In genomic region chr10:28676968-28677888, GRCh38 we compare ENCODE assay signal across 1 cellular context.
TF ChIP-seq lines count a peak whose summit lies in the region.

Gene BAMBI (plus strand): TSS chr10:28677521. CDS start chr10:28677898, 377 bp downstream.

TF ChIP-seq in K562, 482 proteins besides CTCF, POLR2A, EP300 and RAD21 (continued from another document and continues in another):
- TF ChIP-seq U2AF1 (optimal IDR thresholded peaks at IDR 0.05; ENCODE audit: low read depth, low read length) = peak; percentile 17
- no peak for TF ChIP-seq ZNF668 (CRISPR knock-in tag; IDR thresholded peaks at IDR 0.05)
- TF ChIP-seq NR2C1 (IDR thresholded peaks at IDR 0.05) = no peak
- no peak for TF ChIP-seq NR2C1 (tag; IDR thresholded peaks at IDR 0.05)
- peak in 1 of 2 experiments; percentile 53; a peak in 1 of 4 replicates for TF ChIP-seq MNT (conservative IDR thresholded peaks at IDR 0.05)
- no peak for TF ChIP-seq ZNF398 (CRISPR knock-in tag; IDR thresholded peaks at IDR 0.05)
- no peak for TF ChIP-seq SRSF3 (IDR thresholded peaks at IDR 0.05; ENCODE audit: insufficient read depth, low read length)
- no peak for TF ChIP-seq ZKSCAN3 (CRISPR knock-in tag; IDR thresholded peaks at IDR 0.05)
- no peak for TF ChIP-seq ELF1 (tag; IDR thresholded peaks at IDR 0.05)
- TF ChIP-seq, protein P1, sequence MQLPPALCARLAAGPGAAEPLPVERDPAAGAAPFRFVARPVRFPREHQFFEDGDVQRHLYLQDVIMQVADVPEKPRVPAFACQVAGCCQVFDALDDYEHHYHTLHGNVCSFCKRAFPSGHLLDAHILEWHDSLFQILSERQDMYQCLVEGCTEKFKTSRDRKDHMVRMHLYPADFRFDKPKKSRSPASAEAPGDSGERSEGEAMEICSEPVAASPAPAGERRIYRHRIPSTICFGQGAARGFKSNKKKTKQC (CRISPR knock-in tag; IDR thresholded peaks at IDR 0.05) = peak; percentile 44; the same call in 1 of the 2 replicates
- no peak for TF ChIP-seq CEBPB (tag; IDR thresholded peaks at IDR 0.05)
- TF ChIP-seq CBX3 (IDR thresholded peaks at IDR 0.05; ENCODE audit: borderline replicate concordance in 1 of 2, low read length in 2 of 2) = no peak
- TF ChIP-seq NBN (IDR thresholded peaks at IDR 0.05; ENCODE audit: low read depth) = no peak
- no peak for TF ChIP-seq THRAP3 (IDR thresholded peaks at IDR 0.05; ENCODE audit: borderline replicate concordance)
- TF ChIP-seq RBM25 (IDR thresholded peaks at IDR 0.05; ENCODE audit: low read depth, low read length, severe bottlenecking) = peak; percentile 95
- TF ChIP-seq ZNF436 (CRISPR knock-in tag; IDR thresholded peaks at IDR 0.05) = no peak
- TF ChIP-seq SLC30A9 (CRISPR knock-in tag; IDR thresholded peaks at IDR 0.05) = no peak
- no peak for TF ChIP-seq NCOA6 (IDR thresholded peaks at IDR 0.05)
- TF ChIP-seq U2AF2 (optimal IDR thresholded peaks at IDR 0.05; ENCODE audit: low read depth, low read length) = no peak
- TF ChIP-seq, protein P2, sequence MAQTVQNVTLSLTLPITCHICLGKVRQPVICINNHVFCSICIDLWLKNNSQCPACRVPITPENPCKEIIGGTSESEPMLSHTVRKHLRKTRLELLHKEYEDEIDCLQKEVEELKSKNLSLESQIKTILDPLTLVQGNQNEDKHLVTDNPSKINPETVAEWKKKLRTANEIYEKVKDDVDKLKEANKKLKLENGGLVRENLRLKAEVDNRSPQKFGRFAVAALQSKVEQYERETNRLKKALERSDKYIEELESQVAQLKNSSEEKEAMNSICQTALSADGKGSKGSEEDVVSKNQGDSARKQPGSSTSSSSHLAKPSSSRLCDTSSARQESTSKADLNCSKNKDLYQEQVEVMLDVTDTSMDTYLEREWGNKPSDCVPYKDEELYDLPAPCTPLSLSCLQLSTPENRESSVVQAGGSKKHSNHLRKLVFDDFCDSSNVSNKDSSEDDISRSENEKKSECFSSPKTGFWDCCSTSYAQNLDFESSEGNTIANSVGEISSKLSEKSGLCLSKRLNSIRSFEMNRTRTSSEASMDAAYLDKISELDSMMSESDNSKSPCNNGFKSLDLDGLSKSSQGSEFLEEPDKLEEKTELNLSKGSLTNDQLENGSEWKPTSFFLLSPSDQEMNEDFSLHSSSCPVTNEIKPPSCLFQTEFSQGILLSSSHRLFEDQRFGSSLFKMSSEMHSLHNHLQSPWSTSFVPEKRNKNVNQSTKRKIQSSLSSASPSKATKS (CRISPR knock-in tag; IDR thresholded peaks at IDR 0.05) = no peak
- TF ChIP-seq ILK (tag; IDR thresholded peaks at IDR 0.05; ENCODE audit: borderline replicate concordance, low read depth) = no peak
- TF ChIP-seq, protein P3, sequence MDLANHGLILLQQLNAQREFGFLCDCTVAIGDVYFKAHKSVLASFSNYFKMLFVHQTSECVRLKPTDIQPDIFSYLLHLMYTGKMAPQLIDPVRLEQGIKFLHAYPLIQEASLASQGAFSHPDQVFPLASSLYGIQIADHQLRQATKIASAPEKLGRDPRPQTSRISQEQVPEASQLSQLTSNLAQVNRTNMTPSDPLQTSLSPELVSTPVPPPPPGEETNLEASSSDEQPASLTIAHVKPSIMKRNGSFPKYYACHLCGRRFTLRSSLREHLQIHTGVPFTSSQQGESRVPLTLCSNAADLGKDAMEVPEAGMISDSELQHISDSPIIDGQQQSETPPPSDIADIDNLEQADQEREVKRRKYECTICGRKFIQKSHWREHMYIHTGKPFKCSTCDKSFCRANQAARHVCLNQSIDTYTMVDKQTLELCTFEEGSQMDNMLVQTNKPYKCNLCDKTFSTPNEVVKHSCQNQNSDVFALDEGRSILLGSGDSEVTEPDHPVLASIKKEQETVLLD (IDR thresholded peaks at IDR 0.05) = no peak; the same call in 1 of the 2 replicates
- no peak for TF ChIP-seq CREBBP (IDR thresholded peaks at IDR 0.05; ENCODE audit: low read depth, low read length)
- TF ChIP-seq NFRKB (IDR thresholded peaks at IDR 0.05; ENCODE audit: low read depth) = no peak
- no peak for TF ChIP-seq SRSF7 (optimal IDR thresholded peaks at IDR 0.05; ENCODE audit: low read depth, low read length)
- TF ChIP-seq, protein P4, sequence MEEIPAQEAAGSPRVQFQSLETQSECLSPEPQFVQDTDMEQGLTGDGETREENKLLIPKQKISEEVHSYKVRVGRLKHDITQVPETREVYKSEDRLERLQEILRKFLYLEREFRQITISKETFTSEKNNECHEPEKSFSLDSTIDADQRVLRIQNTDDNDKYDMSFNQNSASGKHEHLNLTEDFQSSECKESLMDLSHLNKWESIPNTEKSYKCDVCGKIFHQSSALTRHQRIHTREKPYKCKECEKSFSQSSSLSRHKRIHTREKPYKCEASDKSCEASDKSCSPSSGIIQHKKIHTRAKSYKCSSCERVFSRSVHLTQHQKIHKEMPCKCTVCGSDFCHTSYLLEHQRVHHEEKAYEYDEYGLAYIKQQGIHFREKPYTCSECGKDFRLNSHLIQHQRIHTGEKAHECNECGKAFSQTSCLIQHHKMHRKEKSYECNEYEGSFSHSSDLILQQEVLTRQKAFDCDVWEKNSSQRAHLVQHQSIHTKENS (CRISPR knock-in tag; IDR thresholded peaks at IDR 0.05) = no peak
- no peak for TF ChIP-seq SPI1 (IDR thresholded peaks at IDR 0.05; ENCODE audit: borderline replicate concordance, low read depth, low read length)
- no peak for TF ChIP-seq STAT5B (CRISPR knock-in tag; IDR thresholded peaks at IDR 0.05)
- no peak for TF ChIP-seq CEBPG (CRISPR knock-in tag; IDR thresholded peaks at IDR 0.05)
- no peak for TF ChIP-seq CEBPG (tag; conservative IDR thresholded peaks at IDR 0.05 in 1 of 2, IDR thresholded peaks at IDR 0.05 in 1 of 2)
- no peak for TF ChIP-seq ADNP (tag; IDR thresholded peaks at IDR 0.05)
- TF ChIP-seq ZFP1 (CRISPR knock-in tag; IDR thresholded peaks at IDR 0.05) = no peak
- TF ChIP-seq HDAC2 (IDR thresholded peaks at IDR 0.05) = no peak
- no peak for TF ChIP-seq TOE1 (IDR thresholded peaks at IDR 0.05; ENCODE audit: borderline replicate concordance)
- no peak for TF ChIP-seq TOE1 (CRISPR knock-in tag; IDR thresholded peaks at IDR 0.05; ENCODE audit: borderline replicate concordance, low read depth)
- TF ChIP-seq THAP7 (CRISPR knock-in tag; IDR thresholded peaks at IDR 0.05) = no peak
- no peak for TF ChIP-seq ZNF175 (CRISPR knock-in tag; IDR thresholded peaks at IDR 0.05; ENCODE audit: low read depth)
- no peak for TF ChIP-seq TFE3 (CRISPR knock-in tag; IDR thresholded peaks at IDR 0.05)
- TF ChIP-seq, protein P5, sequence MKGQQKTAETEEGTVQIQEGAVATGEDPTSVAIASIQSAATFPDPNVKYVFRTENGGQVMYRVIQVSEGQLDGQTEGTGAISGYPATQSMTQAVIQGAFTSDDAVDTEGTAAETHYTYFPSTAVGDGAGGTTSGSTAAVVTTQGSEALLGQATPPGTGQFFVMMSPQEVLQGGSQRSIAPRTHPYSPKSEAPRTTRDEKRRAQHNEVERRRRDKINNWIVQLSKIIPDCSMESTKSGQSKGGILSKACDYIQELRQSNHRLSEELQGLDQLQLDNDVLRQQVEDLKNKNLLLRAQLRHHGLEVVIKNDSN (CRISPR knock-in tag; IDR thresholded peaks at IDR 0.05) = no peak
- no peak for TF ChIP-seq XRCC3 (IDR thresholded peaks at IDR 0.05)
- no peak for TF ChIP-seq LCOR (CRISPR knock-in tag; IDR thresholded peaks at IDR 0.05)
